Comparison of ENCODE assay signal across 32 cellular contexts in the genomic region with DNA sequence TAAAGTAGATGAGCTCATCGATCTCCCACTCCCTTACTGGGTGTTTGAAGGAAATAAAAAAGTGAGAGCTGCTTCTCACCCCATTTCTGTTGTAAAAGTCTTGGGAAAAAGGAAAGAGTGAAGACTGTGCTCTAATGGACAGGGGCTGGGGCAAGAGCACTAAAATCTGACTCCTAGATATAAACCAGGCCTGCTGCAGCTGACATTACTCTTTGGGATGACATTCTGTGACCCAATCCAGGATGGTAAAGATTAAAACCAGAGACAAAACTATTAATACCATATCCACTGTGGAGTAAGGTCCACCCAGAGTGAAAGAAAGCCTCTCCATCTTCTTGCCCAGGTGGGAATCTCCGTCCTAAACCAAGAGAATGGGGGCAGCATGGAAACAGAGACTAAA. TPM values are rescaled to one million over a fixed set of nuclear protein-coding genes. Genes with fewer than 3 reads are reported as not detected.
"Had no signal": no experiment of that assay in that cellular context is flagged by ENCODE, and none has a peak within 500 bp of the region (broad histone marks: within the 10 kb centered on the region; RNA-seq: fewer than 3 reads in every experiment).

No MANE protein-coding gene starts in this region.

- ATAC-seq: activated naive CD4-positive, alpha-beta T cell treated with anti-CD3 and anti-CD28 coated beads, Interleukin-2, amount 50 U/mL, for 72 hours; activated naive CD8-positive, alpha-beta T cell treated with anti-CD3 and anti-CD28 coated beads, Interleukin-2, amount 50 U/mL, for 24 hours; activated T-cell treated with anti-CD3 and anti-CD28 coated beads, Interleukin-2, amount 50 U/mL, for 4 hours; activated T-cell treated with anti-CD3 and anti-CD28 coated beads, Interleukin-2, amount 50 U/mL, for 72 hours; activated T-helper 17 cell treated with anti-CD3 and anti-CD28 coated beads, Interleukin-2, amount 50 U/mL, for 72 hours; body of pancreas had no signal

- H3K4me3 ChIP-seq: adrenal gland, ascending aorta, body of pancreas, breast epithelium, cardiac muscle cell had no signal

- DNase-seq: activated effector memory CD4-positive, alpha-beta T cell treated with anti-CD3 and anti-CD28 coated beads, Interleukin-2, amount 50 U/mL, for 16 hours; activated effector memory CD4-positive, alpha-beta T cell treated with Interleukin-2 at 50 U/mL for 16 hours; activated gamma-delta T cell; activated gamma-delta T cell treated with Interleukin-2 at 50 U/mL for 16 hours; activated naive CD4-positive, alpha-beta T cell; activated naive CD4-positive, alpha-beta T cell treated with anti-CD3 and anti-CD28 coated beads for 36 hours; activated naive CD4-positive, alpha-beta T cell treated with anti-CD3 and anti-CD28 coated beads, Interleukin-2, amount 10 ng/mL, durations not matched to agents 7 days and 5 days; activated naive CD4-positive, alpha-beta T cell treated with anti-CD3 and anti-CD28 coated beads, Interleukin-2, amount 50 U/mL, for 16 hours; activated naive CD4-positive, alpha-beta T cell treated with Interleukin-2 at 50 U/mL for 16 hours; activated naive CD8-positive, alpha-beta T cell treated with anti-CD3 and anti-CD28 coated beads for 36 hours; activated naive CD8-positive, alpha-beta T cell treated with anti-CD3 and anti-CD28 coated beads, Interleukin-2, amount 10 ng/mL, durations not matched to agents 7 days and 5 days; activated naive CD8-positive, alpha-beta T cell treated with anti-CD3 and anti-CD28 coated beads, Interleukin-2, amount 50 U/mL, for 24 hours; activated T-cell treated with anti-CD3 and anti-CD28 coated beads, Interleukin-2, amount 50 U/mL, for 24 hours; activated T-cell treated with anti-CD3 and anti-CD28 coated beads, Interleukin-2, amount 50 U/mL, for 4 hours; activated T-cell treated with anti-CD3 and anti-CD28 coated beads, Interleukin-2, amount 50 U/mL, for 48 hours; activated T-cell treated with anti-CD3 and anti-CD28 coated beads, Interleukin-2, amount 50 U/mL, for 72 hours; adrenal gland; amniotic stem cell; amygdala; anterior cingulate cortex; aorta; body of pancreas; brain microvascular endothelial cell; caudate nucleus; central memory CD4-positive, alpha-beta T cell; cerebellar nuclear complex had no signal

- H3K36me3 ChIP-seq: adrenal gland, ascending aorta, brain microvascular endothelial cell, breast epithelium, cardiac muscle cell had no signal

- H3K27me3 ChIP-seq: adrenal gland, ascending aorta, body of pancreas, brain microvascular endothelial cell, breast epithelium, cardiac muscle cell had no signal

- H3K4me1 ChIP-seq: adrenal gland, ascending aorta, body of pancreas, breast epithelium had no signal

- H3K9me3 ChIP-seq: adrenal gland, ascending aorta, body of pancreas, breast epithelium had no signal

- H3K27ac ChIP-seq: adrenal gland, ascending aorta, body of pancreas, brain microvascular endothelial cell, breast epithelium, cardiac muscle cell had no signal

RNA-seq across cellular contexts. Expression of gene NEUROG2, which starts 20.1 kb away (rescaled TPM):
- polyA plus RNA-seq: adipose tissue, adrenal gland, aorta, cardiac muscle cell had no signal
